In the genomic region with DNA sequence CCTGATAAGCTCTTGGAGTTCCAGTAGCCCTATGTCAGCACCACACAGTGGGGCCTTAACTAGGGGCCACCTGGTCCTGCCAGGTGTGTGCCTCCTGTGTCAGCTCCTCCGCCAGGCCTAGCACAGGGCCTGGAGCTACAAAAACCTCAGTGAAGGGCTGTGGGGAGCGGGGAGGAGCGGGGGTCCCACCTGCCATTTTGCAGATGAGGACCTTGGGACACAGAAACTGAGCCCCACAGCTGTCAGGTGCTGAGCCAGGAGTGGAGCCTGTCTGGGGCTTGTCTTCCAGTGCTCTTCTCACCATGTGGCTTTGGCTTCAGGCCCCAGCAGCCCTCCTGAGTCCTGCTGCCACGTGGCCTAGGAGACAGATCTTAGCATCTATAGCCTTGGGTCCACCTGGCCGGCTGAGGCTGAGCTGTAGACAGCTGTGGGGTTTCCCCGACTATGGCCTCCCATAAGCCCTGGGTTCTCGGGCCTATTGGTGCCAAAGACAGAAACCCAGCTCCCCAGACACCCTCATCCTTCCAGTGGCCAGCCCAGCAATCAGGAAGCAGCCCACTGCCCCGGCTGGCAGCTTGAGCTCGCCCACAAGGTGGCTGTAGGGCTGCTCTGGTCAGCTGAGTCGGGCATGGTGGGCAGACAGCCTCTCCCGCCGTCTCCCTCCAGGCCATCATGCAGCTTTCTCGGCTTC, we compare ENCODE assay signal across 17 cellular contexts.
DNase-seq lines count a peak whose midpoint lies in the region; ATAC-seq and TF ChIP-seq lines count a peak whose summit lies in the region.
"Had no signal": no experiment of that assay in that cellular context is flagged by ENCODE, and none has a peak within 500 bp of the region (broad histone marks: within the 10 kb centered on the region; RNA-seq: fewer than 3 reads in every experiment).

No MANE protein-coding gene starts in this region.

- TF ChIP-seq CTCF in heart right ventricle (IDR thresholded peaks at IDR 0.05), result no peak
- TF ChIP-seq CTCF in esophagus squamous epithelium (IDR thresholded peaks at IDR 0.05), result no peak
- no peak for TF ChIP-seq CTCF in sigmoid colon (IDR thresholded peaks at IDR 0.05)
- no peak for TF ChIP-seq CTCF in body of pancreas (IDR thresholded peaks at IDR 0.05)

- H3K27ac ChIP-seq in heart right ventricle, result peak overlapping the region; percentile 48 to 90 (median 79)
- H3K27ac ChIP-seq in esophagus squamous epithelium, result peak overlapping the region in 3 of 4 donors; percentile 39 to 63 (median 61)
- peak overlapping the region; percentile 59 to 91 (median 76) for H3K27ac ChIP-seq in sigmoid colon
- no peak overlapping the region for H3K27ac ChIP-seq in body of pancreas
- H3K27ac ChIP-seq: colonic mucosa had no signal

- DNase-seq in heart right ventricle (no peak), left cardiac atrium (no peak), esophagus squamous epithelium (lab: John Stamatoyannopoulos, UW) (no peak), sigmoid colon (no peak), body of pancreas (no peak), left lobe of liver (ENCODE audit: low spot score) (no peak), NCI-H748 treated with DMSO at 0.1 percent for 48 hours (lab: John Stamatoyannopoulos, UW) (no peak)
- DNase-seq in stimulated activated CD4-positive, alpha-beta T cell treated with anti-CD3 and anti-CD28 coated beads, Interleukin-4, amount 100 ng/mL, for 1 hour, result no peak
- DNase-seq: activated CD4-positive, alpha-beta T cell treated with anti-CD3 and anti-CD28 coated beads for 4 hours; colonic mucosa; islet precursor cell; NCI-H1417; NCI-H2171 treated with DMSO at 0.1 percent for 48 hours; NCI-H69; SHP77; stimulated activated CD4-positive, alpha-beta T cell treated with anti-CD3 and anti-CD28 coated beads, Interleukin-2, amount 100 ng/mL, for 24 hours had no signal

- no peak for TF ChIP-seq EP300 in sigmoid colon (IDR thresholded peaks at IDR 0.05)

- H3K4me1 ChIP-seq in heart right ventricle (peaks cover 12 to 65% (median 38%) of the 10 kb centered on the region in 9 donors), esophagus squamous epithelium (peaks cover 0 to 35% (median 4%) of the 10 kb centered on the region in 3 donors), sigmoid colon (peaks cover 0 to 81% (median 60%) of the 10 kb centered on the region in 4 donors), body of pancreas (peaks cover 13% of the 10 kb centered on the region)
- H3K4me1 ChIP-seq: colonic mucosa had no signal

- H3K9me3 ChIP-seq in heart right ventricle (no peaks in the 10 kb centered on the region), esophagus squamous epithelium (no peaks in the 10 kb centered on the region), sigmoid colon (no peaks in the 10 kb centered on the region), body of pancreas (no peaks in the 10 kb centered on the region)
- H3K9me3 ChIP-seq: colonic mucosa had no signal

- intact Hi-C loops in heart right ventricle (cut with DNase I) (no loop called here), left cardiac atrium (cut with DNase I) (no loop called here), esophagus squamous epithelium (cut with DNase I) (no loop called here), sigmoid colon (cut with DNase I) (no loop called here), body of pancreas (cut with DNase I) (no loop called here)

- H3K27me3 ChIP-seq in heart right ventricle, result no peaks in the 10 kb centered on the region
- no peaks in the 10 kb centered on the region for H3K27me3 ChIP-seq in esophagus squamous epithelium
- no peaks in the 10 kb centered on the region for H3K27me3 ChIP-seq in sigmoid colon
- no peaks in the 10 kb centered on the region for H3K27me3 ChIP-seq in body of pancreas
- H3K27me3 ChIP-seq: colonic mucosa had no signal

- TF ChIP-seq POLR2A in esophagus squamous epithelium (IDR thresholded peaks at IDR 0.05) (no peak), sigmoid colon (IDR thresholded peaks at IDR 0.05) (no peak), body of pancreas (IDR thresholded peaks at IDR 0.05) (no peak)

- peaks cover 0 to 73% (median 15%) of the 10 kb centered on the region in 9 donors for H3K36me3 ChIP-seq in heart right ventricle
- peaks cover 21 to 95% (median 28%) of the 10 kb centered on the region in 3 donors for H3K36me3 ChIP-seq in esophagus squamous epithelium
- peaks cover 0 to 27% (median 12%) of the 10 kb centered on the region in 4 donors for H3K36me3 ChIP-seq in sigmoid colon
- peaks cover 7 to 20% of the 10 kb centered on the region in 2 donors for H3K36me3 ChIP-seq in body of pancreas (replicated peaks in 1 of 2; ENCODE audit: insufficient read depth in 1 of 2, low read depth in 2 of 2)
- H3K36me3 ChIP-seq: colonic mucosa had no signal

- peak in 2 of 8 donors; percentile 12 to 27 for ATAC-seq in heart right ventricle
- no peak for ATAC-seq in left cardiac atrium
- no peak for ATAC-seq in body of pancreas
- no peak for ATAC-seq in left lobe of liver

- WGBS in heart right ventricle, 2 donors, result 93 to 94% methylated on average over 13 of the region's 13 CpGs
- 89 to 100% methylated on average over 3 of the region's 13 CpGs for WGBS in esophagus squamous epithelium, 2 donors
- WGBS in sigmoid colon, 2 donors, result 93 to 94% methylated on average over 13 of the region's 13 CpGs
- 87 to 96% methylated on average over 5 to 13 of the region's 13 CpGs for WGBS in body of pancreas, 2 donors

- H3K4me3 ChIP-seq in heart right ventricle, result no peak overlapping the region
- no peak overlapping the region for H3K4me3 ChIP-seq in esophagus squamous epithelium
- no peak overlapping the region for H3K4me3 ChIP-seq in sigmoid colon
- no peak overlapping the region for H3K4me3 ChIP-seq in body of pancreas
- H3K4me3 ChIP-seq: colonic mucosa, skin epidermis had no signal

Comparison
In these comparisons a context has a peak if more than half of its experiments do, and no peak if none do; other contexts are left out.
1. H3K27ac ChIP-seq: peak in heart right ventricle (10 of 10), esophagus squamous epithelium (3 of 4) and sigmoid colon (4 of 4); none in body of pancreas (0 of 4).